ENCODE assay signal across 7 cellular contexts in the genomic region with DNA sequence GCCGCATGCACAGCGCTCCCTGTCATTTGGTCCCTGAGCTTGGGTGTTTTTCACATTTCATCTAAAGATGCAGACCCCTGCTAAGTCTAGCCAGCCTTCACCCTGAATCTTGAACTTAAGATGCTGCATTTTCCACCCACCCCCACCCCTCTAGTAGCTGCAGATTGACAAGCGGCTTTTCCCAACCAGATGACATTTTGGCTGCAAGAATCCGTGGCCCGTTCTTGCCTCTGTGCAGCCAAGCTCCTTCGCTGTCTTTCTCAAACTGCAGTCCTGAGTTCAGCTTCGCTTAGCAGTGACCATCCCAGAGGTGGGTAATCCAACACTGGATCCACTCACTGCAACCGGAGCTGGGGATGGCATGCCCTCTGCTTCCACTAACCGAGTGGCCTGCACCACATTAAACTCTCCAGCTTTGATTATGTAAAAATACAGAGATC. TPM values are rescaled to one million over a fixed set of nuclear protein-coding genes. Genes with fewer than 3 reads are reported as not detected.
DNase-seq lines count a peak whose midpoint lies in the region; ATAC-seq and TF ChIP-seq lines count a peak whose summit lies in the region.

No MANE protein-coding gene starts in this region.

- H3K4me3 ChIP-seq in skeletal muscle tissue (ENCODE audit: low read length in 3 of 3), result peak overlapping the region; percentile 52 to 69 (median 67)

- intact Hi-C loops in left ventricle myocardium superior (cut with micrococcal nuclease), result no loop called here

- peak overlapping the region; percentile 69 to 86 (median 75) for H3K9ac ChIP-seq in skeletal muscle tissue (ENCODE audit: low read depth in 1 of 3, low read length in 3 of 3)

- H3K36me3 ChIP-seq in skeletal muscle tissue (ENCODE audit: control insufficient read depth in 3 of 3, insufficient read depth in 3 of 3, low read length in 3 of 3), result peaks cover 0 to 7% (median 5%) of the 10 kb centered on the region in 3 donors

- H3K4me1 Mint-ChIP-seq in HFFc6 (ENCODE audit: low read depth), result peaks cover 6% of the 10 kb centered on the region
- H3K4me1 Mint-ChIP-seq in activated CD4-positive, alpha-beta memory T cell treated with anti-CD3 and anti-CD28 coated beads, Interleukin-2, amount 10 ng/mL, durations not matched to agents 7 days and 5 days, result peaks cover 23% of the 10 kb centered on the region

- H3K4me3 Mint-ChIP-seq in HFFc6, result peak overlapping the region; percentile 59
- peak overlapping the region; percentile 31 for H3K4me3 Mint-ChIP-seq in activated CD4-positive, alpha-beta memory T cell treated with anti-CD3 and anti-CD28 coated beads, Interleukin-2, amount 10 ng/mL, durations not matched to agents 7 days and 5 days

- DNase-seq in HFFc6 (no peak), left ventricle myocardium superior (no peak), NCI-H1417 treated with DMSO at 0.1 percent for 48 hours (lab: John Stamatoyannopoulos, UW) (no peak), HK-2 (ENCODE audit: unreplicated experiment) (no peak), NCI-H510A treated with DMSO at 0.1 percent for 48 hours (lab: John Stamatoyannopoulos, UW) (no peak)
- DNase-seq in activated CD4-positive, alpha-beta memory T cell treated with anti-CD3 and anti-CD28 coated beads, Interleukin-2, amount 10 ng/mL, durations not matched to agents 7 days and 5 days, result no peak

- H3K27ac Mint-ChIP-seq in HFFc6, result peak overlapping the region; percentile 41
- peak overlapping the region; percentile 19 for H3K27ac Mint-ChIP-seq in activated CD4-positive, alpha-beta memory T cell treated with anti-CD3 and anti-CD28 coated beads, Interleukin-2, amount 10 ng/mL, durations not matched to agents 7 days and 5 days

- H3K27ac ChIP-seq in skeletal muscle tissue (ENCODE audit: low read depth, low read length), result peak overlapping the region; percentile 79

- ATAC-seq in left ventricle myocardium superior, result peak; percentile 18

- H3K27me3 ChIP-seq in skeletal muscle tissue (ENCODE audit: control insufficient read depth in 3 of 3, insufficient read depth in 3 of 3, low read length in 3 of 3), result no peaks in the 10 kb centered on the region

- peaks cover 12 to 21% (median 14%) of the 10 kb centered on the region in 3 donors for H3K4me1 ChIP-seq in skeletal muscle tissue (ENCODE audit: control insufficient read depth in 3 of 3, insufficient read depth in 3 of 3, low read length in 3 of 3)

- H3K9me3 ChIP-seq in skeletal muscle tissue (ENCODE audit: control insufficient read depth in 3 of 3, low read length in 3 of 3), result no peaks in the 10 kb centered on the region

- H3K9me3 Mint-ChIP-seq in HFFc6, result no peaks in the 10 kb centered on the region
- peaks cover 2% of the 10 kb centered on the region for H3K9me3 Mint-ChIP-seq in activated CD4-positive, alpha-beta memory T cell treated with anti-CD3 and anti-CD28 coated beads, Interleukin-2, amount 10 ng/mL, durations not matched to agents 7 days and 5 days

- POLR2A ChIA-PET in activated CD4-positive, alpha-beta memory T cell treated with anti-CD3 and anti-CD28 coated beads, Interleukin-2, amount 10 ng/mL, durations not matched to agents 7 days and 5 days (lab: Charles Lee), result interaction anchor here (0.6 to 3.6 kb wide), 11 partner anchors 8 to 984 kb away, joined by 3 to 52 read pairs (median 8); a partner anchor contains a TSS

- CTCF ChIA-PET in activated CD4-positive, alpha-beta memory T cell treated with anti-CD3 and anti-CD28 coated beads, Interleukin-2, amount 10 ng/mL, durations not matched to agents 7 days and 5 days (lab: Charles Lee), result interaction anchor here (0.9 to 1.8 kb wide), 5 partner anchors 13 to 173 kb away, joined by 3 to 6 read pairs (median 5); a partner anchor contains a TSS

- no peaks in the 10 kb centered on the region; the same call in 1 of the 2 replicates for H3K27me3 Mint-ChIP-seq in HFFc6 (ENCODE audit: insufficient read depth)
- H3K27me3 Mint-ChIP-seq in activated CD4-positive, alpha-beta memory T cell treated with anti-CD3 and anti-CD28 coated beads, Interleukin-2, amount 10 ng/mL, durations not matched to agents 7 days and 5 days, result peaks cover 23% of the 10 kb centered on the region

- H3K36me3 Mint-ChIP-seq in HFFc6 (ENCODE audit: low read depth), result no peaks in the 10 kb centered on the region
- peaks cover under 1% of the 10 kb centered on the region for H3K36me3 Mint-ChIP-seq in activated CD4-positive, alpha-beta memory T cell treated with anti-CD3 and anti-CD28 coated beads, Interleukin-2, amount 10 ng/mL, durations not matched to agents 7 days and 5 days (ENCODE audit: low read depth)

- TF ChIP-seq CTCF in HFFc6 (IDR thresholded peaks at IDR 0.05), result no peak

RNA-seq across cellular contexts. Expression of a gene that starts 0.8 kb away (rescaled TPM):
- 10 to 100 TPM; 20.0 to 33.3 (median 27.0) TPM for total RNA-seq in HFFc6 (2021; fragmentation: NEBNext Ultra II Directional; extraction: Animal tissue kit (Norgen Biotek cat#: 25700))
- total RNA-seq in activated CD4-positive, alpha-beta memory T cell treated with anti-CD3 and anti-CD28 coated beads, Interleukin-2, amount 10 ng/mL, durations not matched to agents 7 days and 5 days, result 10 to 100 TPM; 22.3 to 22.7 TPM
- 41.5 TPM for total RNA-seq in left ventricle myocardium superior
- total RNA-seq in skeletal muscle tissue, result 8.9 TPM
